ENCODE assay signal across 1 cellular context in genomic region chr4:73258668-73259551, GRCh38.
TF ChIP-seq lines count a peak whose summit lies in the region.

TSS of gene ANKRD17 (minus strand) at chr4:73258798. CDS start at chr4:73258668, 130 bp downstream.

TF ChIP-seq in K562, 482 proteins besides CTCF, POLR2A, EP300 and RAD21 (continued from another document and continues in another):
- TF ChIP-seq BCLAF1 (IDR thresholded peaks at IDR 0.05; ENCODE audit: borderline replicate concordance in 1 of 2, control insufficient read depth in 1 of 2, low read depth in 2 of 2, low read length in 1 of 2) (0 out of 4 replicates have a peak, but pooled peaks of 1 of the 2 experiments have one; percentile 45), TEAD1 (CRISPR knock-in tag; IDR thresholded peaks at IDR 0.05) (peak in 1 of 2 experiments; percentile 27; a peak in 1 of 4 replicates), HMGXB4 (CRISPR knock-in tag; IDR thresholded peaks at IDR 0.05) (no peak; the same call in 1 of the 2 replicates), AFF4 (CRISPR knock-in tag; IDR thresholded peaks at IDR 0.05) (peak; percentile 71; the same call in 1 of the 2 replicates), ZNF639 (CRISPR knock-in tag; conservative IDR thresholded peaks at IDR 0.05 in 1 of 2, IDR thresholded peaks at IDR 0.05 in 1 of 2) (peak in 1 of 2 experiments; percentile 92; a peak in 2 of 4 replicates), POLR2AphosphoS2 (IDR thresholded peaks at IDR 0.05; ENCODE audit: low read length) (peak; percentile 67; the same call in 1 of the 2 replicates), AFF1 (IDR thresholded peaks at IDR 0.05; ENCODE audit: low read depth in 1 of 2, partially characterized antibody in 2 of 2) (peak in 1 of 2 experiments; percentile 89), SRSF9 (IDR thresholded peaks at IDR 0.05; ENCODE audit: borderline replicate concordance, low read depth, low read length) (no peak), DDX20 (tag; IDR thresholded peaks at IDR 0.05; ENCODE audit: low read depth) (no peak), THAP12 (CRISPR knock-in tag; IDR thresholded peaks at IDR 0.05) (peak; percentile 86), ZFP36 (IDR thresholded peaks at IDR 0.05; ENCODE audit: low read depth, low read length, partially characterized antibody) (no peak), NBN (IDR thresholded peaks at IDR 0.05; ENCODE audit: low read depth) (peak; percentile 85), CHAMP1 (IDR thresholded peaks at IDR 0.05) (peak; percentile 47), JUND (IDR thresholded peaks at IDR 0.05; ENCODE audit: borderline replicate concordance, low read depth, low read length) (peak; percentile 58), JUND (tag; IDR thresholded peaks at IDR 0.05; ENCODE audit: borderline replicate concordance, low read depth, low read length) (no peak; the same call in 2 of the 3 replicates), HES1 (IDR thresholded peaks at IDR 0.05; ENCODE audit: low read depth) (no peak), ZNF561 (CRISPR knock-in tag; conservative IDR thresholded peaks at IDR 0.05) (no peak), ZNF644 (tag; IDR thresholded peaks at IDR 0.05; ENCODE audit: low read depth) (no peak), JUNB (CRISPR knock-in tag; conservative IDR thresholded peaks at IDR 0.05) (no peak), TGIF2 (CRISPR knock-in tag; IDR thresholded peaks at IDR 0.05) (no peak), KDM1A (IDR thresholded peaks at IDR 0.05) (peak in 1 of 2 experiments; percentile 80; a peak in 2 of 4 replicates), FOXJ2 (tag; IDR thresholded peaks at IDR 0.05) (0 out of 2 replicates have a peak, but pooled peaks have one; percentile 51), NCOA2 (IDR thresholded peaks at IDR 0.05; ENCODE audit: partially characterized antibody in 2 of 2) (no peak), RNF2 (IDR thresholded peaks at IDR 0.05) (peak; percentile 53; the same call in 1 of the 2 replicates), NUFIP1 (IDR thresholded peaks at IDR 0.05; ENCODE audit: partially characterized antibody) (peak; percentile 82), SP1 (CRISPR knock-in tag; IDR thresholded peaks at IDR 0.05) (peak; percentile 71), FOXP1 (CRISPR knock-in tag; IDR thresholded peaks at IDR 0.05) (peak; percentile 1; the same call in 1 of the 2 replicates), ZNF184 (CRISPR knock-in tag; IDR thresholded peaks at IDR 0.05) (no peak), MBD2 (IDR thresholded peaks at IDR 0.05; ENCODE audit: borderline replicate concordance, low read depth) (0 out of 2 replicates have a peak, but pooled peaks have one; percentile 55), ZMIZ1 (IDR thresholded peaks at IDR 0.05; ENCODE audit: low read depth in 2 of 2, low read length in 2 of 2) (peak in 1 of 2 experiments; percentile 55; a peak in 1 of 4 replicates)
